ENCODE assay signal across 8 cellular contexts in the genomic region with DNA sequence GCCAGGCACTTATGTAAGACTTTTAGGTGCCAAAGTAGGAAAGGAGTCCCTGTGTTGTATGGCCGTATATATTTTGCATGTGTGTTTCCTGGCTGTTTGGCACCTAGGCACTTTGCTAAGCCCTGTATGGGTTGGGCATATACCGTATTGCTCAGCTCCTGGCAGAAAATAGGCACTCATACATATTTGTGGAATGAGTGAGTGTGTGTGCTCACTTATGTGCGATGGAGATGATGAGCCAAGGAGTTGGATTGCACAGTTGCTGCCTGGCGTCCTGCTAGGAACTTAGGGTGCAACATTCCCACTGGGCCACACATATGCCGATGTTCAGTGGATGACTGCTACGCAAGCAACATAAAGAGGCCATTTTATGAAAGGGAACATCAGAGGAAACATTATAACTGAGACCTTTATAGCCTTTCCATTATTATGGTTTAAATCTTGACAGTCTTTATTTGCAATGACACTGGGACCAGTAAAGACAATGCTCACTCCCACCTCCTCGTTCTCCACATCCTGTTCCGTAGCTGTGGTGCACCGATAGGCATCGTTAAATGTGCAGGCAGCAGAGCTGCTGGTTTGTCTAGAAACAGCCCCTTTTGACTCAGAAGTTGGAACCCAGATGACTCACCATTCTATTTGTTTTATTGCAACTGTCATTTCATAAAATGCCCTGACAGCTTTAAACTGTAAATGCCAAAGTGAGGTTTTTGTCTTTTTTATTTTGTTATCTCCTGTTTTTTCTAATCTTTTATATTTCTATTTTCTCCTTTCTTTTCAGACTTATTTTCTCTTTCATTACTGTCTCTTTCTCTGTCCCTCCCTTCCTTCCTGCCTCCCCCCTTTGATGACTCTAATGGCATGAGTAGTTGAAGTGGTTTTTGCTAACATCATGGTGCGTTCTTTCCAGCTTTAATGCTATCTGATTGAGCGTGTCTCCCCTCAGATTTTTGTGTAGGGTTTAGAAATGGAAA. TPM values are rescaled to one million over a fixed set of nuclear protein-coding genes. Genes with fewer than 3 reads are reported as not detected.
DNase-seq lines count a peak whose midpoint lies in the region; ATAC-seq and FAIRE-seq lines count a peak whose summit lies in the region.

No MANE protein-coding gene starts in this region.

- peak overlapping the region; percentile 8 for H2AK5ac ChIP-seq in mesenchymal stem cell (ENCODE audit: low read length, severe bottlenecking)

- peak overlapping the region; percentile 2 to 31 for H3K18ac ChIP-seq in mesenchymal stem cell (ENCODE audit: low read depth in 1 of 2, low read length in 2 of 2)

- no peak overlapping the region for H3K23ac ChIP-seq in mesenchymal stem cell (ENCODE audit: low read length in 2 of 2)

- H3K4me3 ChIP-seq in mesenchymal stem cell (ENCODE audit: insufficient read depth in 1 of 2, low read depth in 1 of 2, low read length in 2 of 2), result peak overlapping the region in 1 of 2 experiments; percentile 63

- no peak overlapping the region for H4K8ac ChIP-seq in mesenchymal stem cell (ENCODE audit: low read length)

- H3K79me1 ChIP-seq in mesenchymal stem cell (replicated peaks; ENCODE audit: low read length, poor library complexity, severe bottlenecking), result peaks cover 10% of the 10 kb centered on the region

- peaks cover 37% of the 10 kb centered on the region for H3K4me1 ChIP-seq in mesenchymal stem cell (ENCODE audit: control insufficient read depth, insufficient read depth, low read depth, low read length)

- H3K27ac ChIP-seq in mesenchymal stem cell (ENCODE audit: low read length, poor library complexity, severe bottlenecking), result peak overlapping the region; percentile 76

- H2BK12ac ChIP-seq in mesenchymal stem cell (ENCODE audit: low read length in 2 of 2), result no peak overlapping the region

- no peak overlapping the region for H2BK120ac ChIP-seq in mesenchymal stem cell (ENCODE audit: low read depth, low read length)

- WGBS in mesenchymal stem cell, result 7% methylated on average over 11 of the region's 12 CpGs

- FAIRE-seq in GM19239 (lab: Jason Lieb, UNC), result peak; percentile 97

- H3K36me3 ChIP-seq in mesenchymal stem cell (ENCODE audit: control insufficient read depth in 1 of 2, insufficient read depth in 2 of 2, low read depth in 1 of 2, low read length in 2 of 2), result peaks cover 0 to 3% of the 10 kb centered on the region in 2 experiments

- H3K14ac ChIP-seq in mesenchymal stem cell (ENCODE audit: low read length in 2 of 2), result peak overlapping the region in 1 of 2 experiments; percentile 37

- H2BK5ac ChIP-seq in mesenchymal stem cell (ENCODE audit: low read depth, low read length, poor library complexity, severe bottlenecking), result no peak overlapping the region

- H3K27ac Mint-ChIP-seq in T-helper 1 cell treated with Interleukin-12 subunit alpha and Interleukin-12 subunit beta and Interleukin-4 antibody, amounts not matched to agents 30 μg/mL and 1 μg/mL, for 36 hours, result peak overlapping the region; percentile 93
- H3K27ac Mint-ChIP-seq in activated naive CD8-positive, alpha-beta T cell treated with anti-CD3 and anti-CD28 coated beads, Interleukin-2, amount 50 U/mL, for 24 hours, result peak overlapping the region; percentile 91
- peak overlapping the region; percentile 81 for H3K27ac Mint-ChIP-seq in stimulated activated memory B cell treated with anti-CD40 and anti-IgM and Interleukin-4, amounts not matched to agents 10 μg/mL and 1 μg/mL and 100 μg/mL, for 72 hours

- no peak overlapping the region for H2AFZ ChIP-seq in mesenchymal stem cell (ENCODE audit: low read depth, low read length)

- H3K9me3 ChIP-seq in mesenchymal stem cell (ENCODE audit: control insufficient read depth, low read length), result no peaks in the 10 kb centered on the region

- no peak overlapping the region for H3K4me2 ChIP-seq in mesenchymal stem cell (ENCODE audit: low read length, poor library complexity, severe bottlenecking)

- H3K9me3 Mint-ChIP-seq in T-helper 1 cell treated with Interleukin-12 subunit alpha and Interleukin-12 subunit beta and Interleukin-4 antibody, amounts not matched to agents 30 μg/mL and 1 μg/mL, for 36 hours, result no peaks in the 10 kb centered on the region
- no peaks in the 10 kb centered on the region for H3K9me3 Mint-ChIP-seq in activated naive CD8-positive, alpha-beta T cell treated with anti-CD3 and anti-CD28 coated beads, Interleukin-2, amount 50 U/mL, for 24 hours
- H3K9me3 Mint-ChIP-seq in stimulated activated memory B cell treated with anti-CD40 and anti-IgM and Interleukin-4, amounts not matched to agents 10 μg/mL and 1 μg/mL and 100 μg/mL, for 72 hours, result no peaks in the 10 kb centered on the region

- DNase-seq in AML-193 (lab: John Stamatoyannopoulos, UW) (peak; percentile 8 to 49), GM19239 (ENCODE audit: insufficient read length, low spot score) (peak; percentile 70), mesenchymal stem cell (peak; percentile 85), NCI-H526 treated with DMSO at 0.1 percent for 48 hours (lab: John Stamatoyannopoulos, UW) (no peak)
- peak; percentile 72 for DNase-seq in activated naive CD8-positive, alpha-beta T cell treated with anti-CD3 and anti-CD28 coated beads, Interleukin-2, amount 50 U/mL, for 24 hours

- H3K4me1 Mint-ChIP-seq in T-helper 1 cell treated with Interleukin-12 subunit alpha and Interleukin-12 subunit beta and Interleukin-4 antibody, amounts not matched to agents 30 μg/mL and 1 μg/mL, for 36 hours (ENCODE audit: low read depth), result peaks cover 63% of the 10 kb centered on the region
- H3K4me1 Mint-ChIP-seq in activated naive CD8-positive, alpha-beta T cell treated with anti-CD3 and anti-CD28 coated beads, Interleukin-2, amount 50 U/mL, for 24 hours, result peaks cover 81% of the 10 kb centered on the region
- peaks cover 78% of the 10 kb centered on the region for H3K4me1 Mint-ChIP-seq in stimulated activated memory B cell treated with anti-CD40 and anti-IgM and Interleukin-4, amounts not matched to agents 10 μg/mL and 1 μg/mL and 100 μg/mL, for 72 hours

- no peaks in the 10 kb centered on the region for H3K27me3 ChIP-seq in mesenchymal stem cell (ENCODE audit: control insufficient read depth in 1 of 2, insufficient read depth in 1 of 2, low read length in 2 of 2)

- ATAC-seq in HG03432 (IDR thresholded peaks at IDR 0.05; ENCODE audit: unreplicated experiment), result peak; percentile 86
- ATAC-seq in activated naive CD8-positive, alpha-beta T cell treated with anti-CD3 and anti-CD28 coated beads, Interleukin-2, amount 50 U/mL, for 24 hours, result peak; percentile 96
- peak; percentile 98 for ATAC-seq in stimulated activated memory B cell treated with anti-CD40 and anti-IgM and Interleukin-4, amounts not matched to agents 10 μg/mL and 1 μg/mL and 100 μg/mL, for 72 hours

- no peak overlapping the region for H4K91ac ChIP-seq in mesenchymal stem cell (ENCODE audit: low read length)

- H3K27me3 Mint-ChIP-seq in T-helper 1 cell treated with Interleukin-12 subunit alpha and Interleukin-12 subunit beta and Interleukin-4 antibody, amounts not matched to agents 30 μg/mL and 1 μg/mL, for 36 hours (ENCODE audit: low read depth), result no peaks in the 10 kb centered on the region
- no peaks in the 10 kb centered on the region for H3K27me3 Mint-ChIP-seq in activated naive CD8-positive, alpha-beta T cell treated with anti-CD3 and anti-CD28 coated beads, Interleukin-2, amount 50 U/mL, for 24 hours
- no peaks in the 10 kb centered on the region for H3K27me3 Mint-ChIP-seq in stimulated activated memory B cell treated with anti-CD40 and anti-IgM and Interleukin-4, amounts not matched to agents 10 μg/mL and 1 μg/mL and 100 μg/mL, for 72 hours

- no peak overlapping the region for H2BK15ac ChIP-seq in mesenchymal stem cell (ENCODE audit: low read depth, poor library complexity, severe bottlenecking)

- peak overlapping the region; percentile 71 for H3K4me3 Mint-ChIP-seq in T-helper 1 cell treated with Interleukin-12 subunit alpha and Interleukin-12 subunit beta and Interleukin-4 antibody, amounts not matched to agents 30 μg/mL and 1 μg/mL, for 36 hours
- peak overlapping the region; percentile 57 for H3K4me3 Mint-ChIP-seq in activated naive CD8-positive, alpha-beta T cell treated with anti-CD3 and anti-CD28 coated beads, Interleukin-2, amount 50 U/mL, for 24 hours
- peak overlapping the region; percentile 52 for H3K4me3 Mint-ChIP-seq in stimulated activated memory B cell treated with anti-CD40 and anti-IgM and Interleukin-4, amounts not matched to agents 10 μg/mL and 1 μg/mL and 100 μg/mL, for 72 hours

- H3K9ac ChIP-seq in mesenchymal stem cell (ENCODE audit: low read length), result peak overlapping the region; percentile 63

- H3K36me3 Mint-ChIP-seq in T-helper 1 cell treated with Interleukin-12 subunit alpha and Interleukin-12 subunit beta and Interleukin-4 antibody, amounts not matched to agents 30 μg/mL and 1 μg/mL, for 36 hours (ENCODE audit: low read depth), result peaks cover 4% of the 10 kb centered on the region
- no peaks in the 10 kb centered on the region for H3K36me3 Mint-ChIP-seq in activated naive CD8-positive, alpha-beta T cell treated with anti-CD3 and anti-CD28 coated beads, Interleukin-2, amount 50 U/mL, for 24 hours (ENCODE audit: low read depth)
- H3K36me3 Mint-ChIP-seq in stimulated activated memory B cell treated with anti-CD40 and anti-IgM and Interleukin-4, amounts not matched to agents 10 μg/mL and 1 μg/mL and 100 μg/mL, for 72 hours, result no peaks in the 10 kb centered on the region

- no peak overlapping the region for H3K4ac ChIP-seq in mesenchymal stem cell (ENCODE audit: low read depth in 1 of 2, low read length in 2 of 2)

RNA-seq across cellular contexts. Expression of a gene that starts 36.1 kb away (rescaled TPM):
- polyA plus RNA-seq in mesenchymal stem cell (2013, experiment 1 of 2), result 17.5 TPM
- polyA plus RNA-seq in mesenchymal stem cell (2013, experiment 2 of 2), result 16.8 TPM

RNA-seq across cellular contexts. Expression of a gene that starts 38.5 kb away (rescaled TPM):
- polyA plus RNA-seq in mesenchymal stem cell (2013, experiment 1 of 2), result 28.1 TPM
- 26.5 TPM for polyA plus RNA-seq in mesenchymal stem cell (2013, experiment 2 of 2)
